In the genomic region with DNA sequence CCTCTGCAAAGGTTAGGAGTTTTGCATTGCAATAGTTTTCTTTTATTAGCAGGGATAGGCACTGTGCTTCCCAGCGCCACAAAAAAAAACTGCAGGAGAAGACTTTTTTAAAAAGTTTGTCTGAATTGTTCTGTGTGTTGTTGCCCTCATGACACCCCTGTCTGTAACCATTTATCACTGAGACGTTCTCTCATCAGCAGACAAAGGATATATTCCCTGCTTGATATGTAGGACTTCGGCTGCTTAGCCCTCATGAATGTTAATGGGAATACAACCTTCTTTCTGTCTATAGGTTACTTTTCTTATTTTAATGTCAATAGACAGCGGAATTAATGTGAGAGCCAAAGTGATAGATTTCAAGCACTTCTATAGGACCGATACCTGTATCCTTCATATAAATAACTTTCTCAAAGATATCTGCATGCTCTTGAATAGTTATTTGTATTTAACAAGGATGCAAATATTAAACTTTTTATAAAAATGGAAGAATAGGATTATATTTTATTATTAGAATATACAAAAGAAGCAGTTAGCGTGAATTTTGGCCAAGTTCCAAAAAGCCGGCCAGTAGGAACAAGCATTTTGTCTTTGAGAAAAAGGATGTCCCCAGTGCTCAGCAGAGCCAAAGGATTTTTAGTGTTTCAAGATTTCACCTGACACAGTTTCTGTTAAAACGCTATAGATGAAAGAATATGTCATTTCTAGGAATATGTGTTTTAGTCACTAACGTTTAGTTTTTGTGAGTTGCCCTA, we compare ENCODE assay signal across 12 cellular contexts. TPM values are rescaled to one million over a fixed set of nuclear protein-coding genes. Genes with fewer than 3 reads are reported as not detected.
DNase-seq lines count a peak whose midpoint lies in the region; ATAC-seq and TF ChIP-seq lines count a peak whose summit lies in the region.
"Had no signal": no experiment of that assay in that cellular context is flagged by ENCODE, and none has a peak within 500 bp of the region (broad histone marks: within the 10 kb centered on the region; RNA-seq: fewer than 3 reads in every experiment).

No MANE protein-coding gene starts in this region.

- peaks cover 0 to 5% of the 10 kb centered on the region in 2 experiments; a peak in 3 of 4 replicates for H3K4me1 ChIP-seq in SK-N-SH (ENCODE audit: control insufficient read depth in 1 of 2, insufficient read depth in 2 of 2, low read depth in 1 of 2, low read length in 1 of 2)
- H3K4me1 ChIP-seq in gastroesophageal sphincter = peaks cover 3 to 39% (median 15%) of the 10 kb centered on the region in 3 donors
- peaks cover 6 to 46% (median 37%) of the 10 kb centered on the region in 6 donors for H3K4me1 ChIP-seq in spleen

- TF ChIP-seq POLR2A in gastroesophageal sphincter (IDR thresholded peaks at IDR 0.05) = no peak
- TF ChIP-seq POLR2A in spleen (IDR thresholded peaks at IDR 0.05) = no peak

- no peaks in the 10 kb centered on the region for H3F3A ChIP-seq in SK-N-SH (replicated peaks; ENCODE audit: insufficient read depth)

- POLR2A ChIA-PET in SK-N-SH (lab: Yijun Ruan, JAX) = no interaction called here

- 51% methylated on average over 9 of the region's 9 CpGs for WGBS in SK-N-SH (ENCODE audit: low lambda C conversion rate)
- WGBS in gastroesophageal sphincter (ENCODE audit: low coverage in 1 of 2), 2 donors = 38 to 41% methylated on average over 8 to 9 of the region's 9 CpGs
- WGBS in spleen, 5 donors = 60 to 76% (median 68%) methylated on average over 9 of the region's 9 CpGs

- H3K27me3 ChIP-seq in SK-N-SH (ENCODE audit: insufficient read depth) (peaks cover 18% of the 10 kb centered on the region), gastroesophageal sphincter (peaks cover 7% of the 10 kb centered on the region), spleen (replicated peaks in 1 of 7) (peaks cover 0 to 23% (median 6%) of the 10 kb centered on the region in 7 donors)
- H3K27me3 ChIP-seq: transverse colon had no signal

- TF ChIP-seq EP300 in SK-N-SH (IDR thresholded peaks at IDR 0.05; ENCODE audit: borderline replicate concordance in 1 of 2, low read depth in 1 of 2, low read length in 1 of 2) (no peak), gastroesophageal sphincter (IDR thresholded peaks at IDR 0.05) (no peak)

- H3K4me3 ChIP-seq in SK-N-SH (ENCODE audit: low read depth in 2 of 2, low read length in 1 of 2) (no peak overlapping the region), gastroesophageal sphincter (peak overlapping the region; percentile 83 to 88), spleen (peak overlapping the region in 5 of 8 donors; percentile 81 to 97 (median 84))

- no peak for DNase-seq in SK-N-SH
- peak; percentile 8 for DNase-seq in RPMI7951 (ENCODE audit: low read depth)
- no peak for DNase-seq in spleen
- no peak for DNase-seq in GDM1 (lab: John Stamatoyannopoulos, UW)
- no peak for DNase-seq in activated naive CD4-positive, alpha-beta T cell (lab: John Stamatoyannopoulos, UW)
- no peak for DNase-seq in posterior vena cava (ENCODE audit: low spot score)
- DNase-seq: activated naive CD8-positive, alpha-beta T cell treated with anti-CD3 and anti-CD28 coated beads, Interleukin-2, amount 10 ng/mL, durations not matched to agents 7 days and 5 days; NCI-H524 treated with DMSO at 0.1 percent for 48 hours had no signal

- no peak overlapping the region for H2AFZ ChIP-seq in SK-N-SH (ENCODE audit: low read depth)

- peaks cover 34% of the 10 kb centered on the region for H3K79me2 ChIP-seq in SK-N-SH (ENCODE audit: insufficient read depth)

- H3K4me2 ChIP-seq in SK-N-SH = 0 out of 2 replicates have a peak overlapping the region, but pooled peaks have one; percentile 97

- ATAC-seq in SK-N-SH treated with all-trans-retinoic acid at 6 μM for 48 hours (no peak), gastroesophageal sphincter (no peak)

- CTCF ChIA-PET in SK-N-SH (lab: Yijun Ruan, JAX) = interaction anchor here (0.6 to 3.2 kb wide), 32 partner anchors 11 to 340 kb away, joined by 3 to 32 read pairs (median 4); a partner anchor contains a TSS

- no peaks in the 10 kb centered on the region for H4K20me1 ChIP-seq in SK-N-SH (ENCODE audit: insufficient read depth)

- H3K36me3 ChIP-seq in SK-N-SH (replicated peaks in 1 of 2; ENCODE audit: control insufficient read depth in 1 of 2, insufficient read depth in 2 of 2, low read length in 1 of 2) (peaks cover 0 to 6% of the 10 kb centered on the region in 2 experiments), gastroesophageal sphincter (no peaks in the 10 kb centered on the region), spleen (peaks cover 0 to 2% (median 0%) of the 10 kb centered on the region in 6 donors)
- H3K36me3 ChIP-seq: transverse colon had no signal

- H3K9me3 ChIP-seq in SK-N-SH (no peaks in the 10 kb centered on the region), gastroesophageal sphincter (no peaks in the 10 kb centered on the region), spleen (no peaks in the 10 kb centered on the region)
- H3K9me3 ChIP-seq: transverse colon had no signal

- no peaks in the 10 kb centered on the region for H3K9me2 ChIP-seq in SK-N-SH

- TF ChIP-seq RAD21 in SK-N-SH (IDR thresholded peaks at IDR 0.05; ENCODE audit: low read length) = no peak

- intact Hi-C loops in spleen (cut with DNase I; ENCODE audit: low total_unique reads) (no loop called here), posterior vena cava (cut with DNase I) (no loop called here)

- TF ChIP-seq CTCF in SK-N-SH (IDR thresholded peaks at IDR 0.05) (no peak), gastroesophageal sphincter (IDR thresholded peaks at IDR 0.05) (no peak), spleen (IDR thresholded peaks at IDR 0.05 in 8 of 11, conservative IDR thresholded peaks at IDR 0.05 in 3 of 11) (no peak)

- no peak overlapping the region for H3K27ac ChIP-seq in SK-N-SH (ENCODE audit: low read depth in 2 of 2, low read length in 1 of 2)
- no peak overlapping the region for H3K27ac ChIP-seq in gastroesophageal sphincter
- H3K27ac ChIP-seq in spleen = peak overlapping the region in 5 of 8 donors; percentile 93 to 97 (median 96)

- no peak overlapping the region for H3K9ac ChIP-seq in SK-N-SH

TF ChIP-seq in SK-N-SH, 30 proteins besides CTCF, POLR2A, EP300 and RAD21 (continues in another document):
- TF ChIP-seq NRF1 (IDR thresholded peaks at IDR 0.05; ENCODE audit: low read depth, low read length) = no peak
- no peak for TF ChIP-seq SMC3 (IDR thresholded peaks at IDR 0.05; ENCODE audit: low read depth, low read length)
- TF ChIP-seq RCOR1 (IDR thresholded peaks at IDR 0.05; ENCODE audit: low read length) = no peak
- TF ChIP-seq TAF1 (IDR thresholded peaks at IDR 0.05; ENCODE audit: borderline replicate concordance, low read depth, low read length) = no peak

TF ChIP-seq in SK-N-SH treated with all-trans-retinoic acid at 6 μM for 48 hours, 23 proteins besides CTCF, POLR2A, EP300 and RAD21 (continues in another document):
- no peak for TF ChIP-seq ISL1 (CRISPR knock-in tag; IDR thresholded peaks at IDR 0.05)

RNA-seq across cellular contexts. Expression of a gene that starts 1.5 kb away (rescaled TPM):
- polyA plus RNA-seq in SK-N-SH (2012; rRNA removed) = 5.2 and 6.7 TPM in 2 replicates
- polyA plus RNA-seq in SK-N-SH (2012; cell fraction: cytosol; rRNA removed) = 7.4 and 7.5 TPM in 2 replicates
- polyA plus RNA-seq in SK-N-SH (2012; cell fraction: nucleus; rRNA removed) = 2.4 and 4.0 TPM in 2 replicates
- 11.7 and 15.9 TPM in 2 replicates for total RNA-seq in RPMI7951 (2014; rRNA removed; shearing (Covaris generic))
- total RNA-seq in gastroesophageal sphincter = 10 to 100 TPM; 14.2 to 27.6 (median 22.0) TPM
- 10 to 100 TPM; 15.5 to 27.4 (median 21.3) TPM for total RNA-seq in spleen
- polyA plus RNA-seq in spleen = 1 to 10 TPM; 5.1 to 7.3 (median 5.7) TPM
- total RNA-seq in posterior vena cava = 10 to 100 TPM; 20.7 to 31.1 TPM

RNA-seq across cellular contexts. Expression of a gene that starts 27.7 kb away (rescaled TPM):
- polyA plus RNA-seq in SK-N-SH (2012; rRNA removed) (0.23 and 0.49 TPM in 2 replicates), spleen (under 1 TPM in 2 of 3 donors, not detected in 1; 0.08 to 0.09 TPM)
- 0.35 and 0.41 TPM in 2 replicates for polyA plus RNA-seq in SK-N-SH (2012; cell fraction: cytosol; rRNA removed)
- 0.35 and 0.38 TPM in 2 replicates for polyA plus RNA-seq in SK-N-SH (2012; cell fraction: nucleus; rRNA removed)
- total RNA-seq in RPMI7951 (2014; rRNA removed; shearing (Covaris generic)) = 0.49 and 0.84 TPM in 2 replicates
- total RNA-seq in gastroesophageal sphincter (under 1 TPM; 0.08 to 0.87 (median 0.41) TPM), spleen (under 1 TPM in 5 of 7 donors, not detected in 2; 0.20 to 0.69 (median 0.44) TPM), posterior vena cava (under 1 TPM in 1 of 2 donors, not detected in 1; 0.19 TPM)
- polyA plus RNA-seq: IMR-90 had no signal

RNA-seq across cellular contexts. Expression of a gene that starts 56.2 kb away (rescaled TPM):
- 16.4 and 17.1 TPM in 2 replicates for polyA plus RNA-seq in SK-N-SH (2012; rRNA removed)
- 20.8 and 21.6 TPM in 2 replicates for polyA plus RNA-seq in SK-N-SH (2012; cell fraction: cytosol; rRNA removed)
- polyA plus RNA-seq in SK-N-SH (2012; cell fraction: nucleus; rRNA removed) = 7.0 and 11.4 TPM in 2 replicates
- 21.4 and 22.6 TPM in 2 replicates for total RNA-seq in RPMI7951 (2014; rRNA removed; shearing (Covaris generic))
- 1 to 10 TPM in 2 of 4 donors, under 1 TPM in 2; 0.67 to 2.8 (median 1.3) TPM for total RNA-seq in gastroesophageal sphincter
- 1 to 10 TPM; 1.4 to 4.3 (median 2.5) TPM for total RNA-seq in spleen
- 1 to 10 TPM in 2 of 3 donors, under 1 TPM in 1; 0.93 to 2.3 (median 1.5) TPM for polyA plus RNA-seq in spleen
- total RNA-seq in posterior vena cava = 1 to 10 TPM; 1.2 to 1.5 TPM

RNA-seq across cellular contexts. Expression of a gene that starts 56.3 kb away (rescaled TPM):
- polyA plus RNA-seq in SK-N-SH (2012; rRNA removed) (2.0 and 3.2 TPM in 2 replicates), spleen (1 to 10 TPM; 2.2 to 3.4 (median 3.4) TPM)
- 3.7 and 3.9 TPM in 2 replicates for polyA plus RNA-seq in SK-N-SH (2012; cell fraction: cytosol; rRNA removed)
- polyA plus RNA-seq in SK-N-SH (2012; cell fraction: nucleus; rRNA removed) = 3.4 and 3.5 TPM in 2 replicates
- 2.9 and 3.7 TPM in 2 replicates for total RNA-seq in RPMI7951 (2014; rRNA removed; shearing (Covaris generic))
- total RNA-seq in gastroesophageal sphincter (1 to 10 TPM; 2.3 to 7.8 (median 4.9) TPM), spleen (10 to 100 TPM in 1 of 7 donors, 1 to 10 TPM in 6; 4.8 to 11.8 (median 7.8) TPM), posterior vena cava (1 to 10 TPM; 5.0 to 5.1 TPM)

Comparison
In these comparisons a context has a peak if more than half of its experiments do, and no peak if none do; other contexts are left out.
1. H3K27ac ChIP-seq: peak in spleen (5 of 8); none in SK-N-SH (0 of 2) and gastroesophageal sphincter (0 of 4).
2. H3K4me3 ChIP-seq: peak in gastroesophageal sphincter (2 of 2) and spleen (5 of 8); none in SK-N-SH (0 of 2).